16 cellular contexts compared by ENCODE assay signal in genomic region chr16:79071424-79071823, GRCh38.
DNase-seq lines count a peak whose midpoint lies in the region; ATAC-seq and TF ChIP-seq lines count a peak whose summit lies in the region.
"Had no signal": no experiment of that assay in that cellular context is flagged by ENCODE, and none has a peak within 500 bp of the region (broad histone marks: within the 10 kb centered on the region; RNA-seq: fewer than 3 reads in every experiment).

No MANE protein-coding gene starts in this region.

- intact Hi-C loops in activated T-helper 1 cell treated with anti-CD3 and anti-CD28 coated beads, Interleukin-12 subunit alpha, Interleukin-12 subunit beta, Interleukin-2, Interleukin-4 antibody, amounts not matched to agents 30 ng/mL and 10 ng/mL and 1 ng/mL, durations not matched to agents 14 hours and 24 hours and 36 hours (cut with micrococcal nuclease), result loop anchor here (10.0 kb wide), 3 partner anchors 93 to 1513 kb away; no protein-coding TSS in a partner anchor

- no peak for TF ChIP-seq CTCF in WERI-Rb-1 (IDR thresholded peaks at IDR 0.05; ENCODE audit: low read depth, low read length)

- H3K4me1 Mint-ChIP-seq in activated T-helper 1 cell treated with anti-CD3 and anti-CD28 coated beads, Interleukin-12 subunit alpha, Interleukin-12 subunit beta, Interleukin-2, Interleukin-4 antibody, amounts not matched to agents 30 ng/mL and 10 ng/mL and 1 ng/mL, durations not matched to agents 14 hours and 24 hours and 36 hours (ENCODE audit: low read depth), result peaks cover 74% of the 10 kb centered on the region

- no peaks in the 10 kb centered on the region for H3K9me3 ChIP-seq in WERI-Rb-1 (ENCODE audit: severe bottlenecking)
- H3K9me3 ChIP-seq: Peyer's patch had no signal

- peaks cover 5% of the 10 kb centered on the region for H3K27me3 Mint-ChIP-seq in activated T-helper 1 cell treated with anti-CD3 and anti-CD28 coated beads, Interleukin-12 subunit alpha, Interleukin-12 subunit beta, Interleukin-2, Interleukin-4 antibody, amounts not matched to agents 30 ng/mL and 10 ng/mL and 1 ng/mL, durations not matched to agents 14 hours and 24 hours and 36 hours (ENCODE audit: insufficient read depth)

- H3K4me3 ChIP-seq in WERI-Rb-1 (ENCODE audit: low read depth, low read length), result no peak overlapping the region
- H3K4me3 ChIP-seq: Peyer's patch had no signal

- H3K36me3 Mint-ChIP-seq in activated T-helper 1 cell treated with anti-CD3 and anti-CD28 coated beads, Interleukin-12 subunit alpha, Interleukin-12 subunit beta, Interleukin-2, Interleukin-4 antibody, amounts not matched to agents 30 ng/mL and 10 ng/mL and 1 ng/mL, durations not matched to agents 14 hours and 24 hours and 36 hours (ENCODE audit: low read depth), result no peaks in the 10 kb centered on the region

- H3K9me3 Mint-ChIP-seq in activated T-helper 1 cell treated with anti-CD3 and anti-CD28 coated beads, Interleukin-12 subunit alpha, Interleukin-12 subunit beta, Interleukin-2, Interleukin-4 antibody, amounts not matched to agents 30 ng/mL and 10 ng/mL and 1 ng/mL, durations not matched to agents 14 hours and 24 hours and 36 hours, result no peaks in the 10 kb centered on the region
- H3K9me3 Mint-ChIP-seq: H9 had no signal

- no peak overlapping the region for H3K27ac ChIP-seq in WERI-Rb-1

- H3K36me3 ChIP-seq in WERI-Rb-1, result no peaks in the 10 kb centered on the region
- H3K36me3 ChIP-seq: Peyer's patch had no signal

- ATAC-seq in GM21526 (IDR thresholded peaks at IDR 0.05; ENCODE audit: low FRiP score, unreplicated experiment) (no peak), GM21576 (IDR thresholded peaks at IDR 0.05; ENCODE audit: unreplicated experiment) (no peak)
- ATAC-seq: left cardiac atrium had no signal

- no peaks in the 10 kb centered on the region for H3K27me3 ChIP-seq in WERI-Rb-1 (ENCODE audit: insufficient read depth, low read depth, severe bottlenecking)
- H3K27me3 ChIP-seq: Peyer's patch had no signal

- H3K4me3 Mint-ChIP-seq in activated T-helper 1 cell treated with anti-CD3 and anti-CD28 coated beads, Interleukin-12 subunit alpha, Interleukin-12 subunit beta, Interleukin-2, Interleukin-4 antibody, amounts not matched to agents 30 ng/mL and 10 ng/mL and 1 ng/mL, durations not matched to agents 14 hours and 24 hours and 36 hours, result no peak overlapping the region
- H3K4me3 Mint-ChIP-seq: H9 had no signal

- peak overlapping the region; percentile 21 for H3K27ac Mint-ChIP-seq in activated T-helper 1 cell treated with anti-CD3 and anti-CD28 coated beads, Interleukin-12 subunit alpha, Interleukin-12 subunit beta, Interleukin-2, Interleukin-4 antibody, amounts not matched to agents 30 ng/mL and 10 ng/mL and 1 ng/mL, durations not matched to agents 14 hours and 24 hours and 36 hours
- H3K27ac Mint-ChIP-seq: H9 had no signal

- peak; percentile 24 for DNase-seq in activated CD8-positive, alpha-beta memory T cell treated with anti-CD3 and anti-CD28 coated beads for 24 hours
- DNase-seq in activated CD8-positive, alpha-beta memory T cell treated with anti-CD3 and anti-CD28 coated beads, Interleukin-2, amount 50 U/mL, for 4 hours, result no peak
- no peak for DNase-seq in activated T-helper 1 cell treated with anti-CD3 and anti-CD28 coated beads, Interleukin-12 subunit alpha, Interleukin-12 subunit beta, Interleukin-2, Interleukin-4 antibody, amounts not matched to agents 30 ng/mL and 10 ng/mL and 1 ng/mL, durations not matched to agents 14 hours and 24 hours and 36 hours (ENCODE audit: low spot score)
- DNase-seq in kidney tubule cell (ENCODE audit: low spot score), result peak; percentile 6
- peak; percentile 57 for DNase-seq in ureter (ENCODE audit: low spot score)
- no peak for DNase-seq in WERI-Rb-1
- DNase-seq: activated naive CD4-positive, alpha-beta T cell; GF-D8; H9; left cardiac atrium; NCI-H524 treated with DMSO at 0.1 percent for 48 hours; Peyer's patch; stimulated activated naive CD4-positive, alpha-beta T cell treated with Interleukin-2 at 50 U/mL for 16 hours; SW 1271 had no signal

Comparison
In these comparisons a context has a peak if more than half of its experiments do, and no peak if none do; other contexts are left out.
1. DNase-seq: peak in activated CD8-positive, alpha-beta memory T cell treated with anti-CD3 and anti-CD28 coated beads for 24 hours (single experiment), kidney tubule cell (single experiment) and ureter (single experiment); none in activated CD8-positive, alpha-beta memory T cell treated with anti-CD3 and anti-CD28 coated beads, Interleukin-2, amount 50 U/mL, for 4 hours (single experiment), activated T-helper 1 cell treated with anti-CD3 and anti-CD28 coated beads, Interleukin-12 subunit alpha, Interleukin-12 subunit beta, Interleukin-2, Interleukin-4 antibody, amounts not matched to agents 30 ng/mL and 10 ng/mL and 1 ng/mL, durations not matched to agents 14 hours and 24 hours and 36 hours (single experiment) and WERI-Rb-1 (single experiment).